Comparison of ENCODE assay signal across 7 cellular contexts in genomic region chr12:6961695-6962284, GRCh38. TPM values are rescaled to one million over a fixed set of nuclear protein-coding genes. Genes with fewer than 3 reads are reported as not detected.
DNase-seq lines count a peak whose midpoint lies in the region; ATAC-seq, FAIRE-seq and TF ChIP-seq lines count a peak whose summit lies in the region.

No MANE protein-coding gene starts in this region.

- H3K4me3 ChIP-seq in KMS-11 (IDR thresholded peaks at IDR 0.05; ENCODE audit: insufficient read depth, low read depth, low read length) (no peak overlapping the region), small intestine (ENCODE audit: low read depth in 1 of 2, low read length in 2 of 2) (peak overlapping the region in 1 of 2 donors; percentile 74)

- no peaks in the 10 kb centered on the region for H3K79me2 ChIP-seq in KMS-11 (ENCODE audit: insufficient read depth, low read depth)

- peaks cover 1% of the 10 kb centered on the region for H3K27me3 Mint-ChIP-seq in brain

- peak overlapping the region; percentile 42; the same call in 1 of the 2 replicates for H3K9ac ChIP-seq in KMS-11

- WGBS in small intestine, 3 donors = 3 to 12% (median 5%) methylated on average over 16 of the region's 16 CpGs

- H3K36me3 Mint-ChIP-seq in brain = peaks cover 15% of the 10 kb centered on the region

- H3K4me1 ChIP-seq in KMS-11 (ENCODE audit: low read depth, poor library complexity, severe bottlenecking) (peaks cover 3% of the 10 kb centered on the region), small intestine (ENCODE audit: control insufficient read depth in 2 of 2, insufficient read depth in 1 of 2, low read depth in 1 of 2, low read length in 1 of 2) (peaks cover 0 to 2% of the 10 kb centered on the region in 2 donors)

- peak overlapping the region; percentile 14; the same call in 1 of the 2 replicates for H2AFZ ChIP-seq in KMS-11 (ENCODE audit: low read depth)

- H4K20me1 ChIP-seq in KMS-11 (ENCODE audit: insufficient read depth) = no peaks in the 10 kb centered on the region

- no peak for ATAC-seq in HG02852 (IDR thresholded peaks at IDR 0.05; ENCODE audit: unreplicated experiment)

- FAIRE-seq in RCC 7860 (lab: Jason Lieb, UNC) (no peak), small intestine (lab: Jason Lieb, UNC) (no peak)

- H3K27ac ChIP-seq in KMS-11 = peak overlapping the region; percentile 50; the same call in 1 of the 2 replicates
- H3K27ac ChIP-seq in small intestine (ENCODE audit: low read depth in 1 of 2, low read length in 1 of 2) = peak overlapping the region; percentile 98 to 99

- H3K27me3 ChIP-seq in KMS-11 (ENCODE audit: insufficient read depth, low read depth) (no peaks in the 10 kb centered on the region), small intestine (ENCODE audit: control insufficient read depth in 2 of 2, insufficient read depth in 2 of 2, low read length in 2 of 2) (no peaks in the 10 kb centered on the region)

- peak overlapping the region; percentile 93 to 99 (median 98) for H3K27ac Mint-ChIP-seq in brain

- H3K4me1 Mint-ChIP-seq in brain = peaks cover 39% of the 10 kb centered on the region

- peak overlapping the region; percentile 6; the same call in 1 of the 2 replicates for H3K4me2 ChIP-seq in KMS-11

- TF ChIP-seq CTCF in GM10266 (IDR thresholded peaks at IDR 0.05; ENCODE audit: control insufficient read depth, insufficient read depth, low read depth, missing control alignments) (peak; percentile 39), KMS-11 (conservative IDR thresholded peaks at IDR 0.05; ENCODE audit: low read depth, low read length) (0 out of 2 replicates have a peak, but pooled peaks have one; percentile 24), brain (conservative IDR thresholded peaks at IDR 0.05) (peak; percentile 50 to 62)

- H3K4me3 Mint-ChIP-seq in brain = peak overlapping the region; percentile 66 to 83 (median 71)

- DNase-seq in GM10266 (ENCODE audit: extremely low spot score) (peak; percentile 53), RCC 7860 (ENCODE audit: low spot score) (peak; percentile 39), iPS-NIHi11 (ENCODE audit: low spot score) (peak; percentile 87), small intestine (peak; percentile 79)

- no peaks in the 10 kb centered on the region for H3K9me3 ChIP-seq in small intestine (ENCODE audit: control insufficient read depth, low read depth)

- no peaks in the 10 kb centered on the region for H3K9me3 Mint-ChIP-seq in brain

- peaks cover 3% of the 10 kb centered on the region; the same call in 1 of the 2 replicates for H3K36me3 ChIP-seq in KMS-11 (ENCODE audit: insufficient read depth)
- H3K36me3 ChIP-seq in small intestine (ENCODE audit: control insufficient read depth in 2 of 2, insufficient read depth in 2 of 2, low read length in 2 of 2) = peaks cover 4 to 5% of the 10 kb centered on the region in 2 donors

RNA-seq across cellular contexts. Expression of gene PHB2, which starts 8.7 kb away (rescaled TPM):
- polyA plus RNA-seq in brain (ENCODE audit: insufficient read depth, low read depth, low replicate concordance) (266 TPM), small intestine (100 to 1,000 TPM; 165 to 311 (median 210) TPM)

RNA-seq across cellular contexts. Expression of gene EMG1, which starts 8.9 kb away (rescaled TPM):
- polyA plus RNA-seq in brain (ENCODE audit: insufficient read depth, low read depth, low replicate concordance) (26.0 TPM), small intestine (10 to 100 TPM; 12.3 to 32.3 (median 14.1) TPM)

RNA-seq across cellular contexts. Expression of gene PTPN6, which starts 10.6 kb away (rescaled TPM):
- polyA plus RNA-seq in brain (ENCODE audit: insufficient read depth, low read depth, low replicate concordance) = 28.3 TPM
- polyA plus RNA-seq in small intestine = 10 to 100 TPM; 40.7 to 81.1 (median 76.7) TPM

RNA-seq across cellular contexts. Expression of gene C12orf57, which starts 18.0 kb away (rescaled TPM):
- polyA plus RNA-seq in brain (ENCODE audit: insufficient read depth, low read depth, low replicate concordance) (619 TPM), small intestine (100 to 1,000 TPM; 185 to 379 (median 361) TPM)

RNA-seq across cellular contexts. Expression of gene RNU7-1, which starts 18.2 kb away (rescaled TPM):
- polyA plus RNA-seq in brain (ENCODE audit: insufficient read depth, low read depth, low replicate concordance) = not detected
- not detected for polyA plus RNA-seq in small intestine
